Comparison of ENCODE assay signal across 35 cellular contexts in the genomic region with DNA sequence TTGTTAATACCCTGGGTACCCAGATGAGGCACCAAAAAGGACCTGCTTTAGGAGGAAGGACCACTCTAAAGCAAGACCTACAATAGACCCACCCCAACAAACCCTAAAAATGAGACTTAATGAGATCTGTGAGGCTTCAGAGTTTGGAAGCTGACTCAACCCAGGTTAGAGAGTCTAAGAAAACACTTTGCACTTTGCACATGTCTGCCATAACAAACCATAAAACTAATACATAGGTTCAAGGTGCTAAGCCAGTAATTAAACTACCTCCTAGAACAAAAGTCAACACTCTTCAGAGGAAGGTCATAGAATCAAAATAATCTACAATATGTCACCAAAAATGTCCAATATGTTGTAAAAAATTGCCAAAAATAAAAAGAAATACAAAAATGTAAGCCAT.
A peak's percentile ranks its signal among the peaks of the same experiment; 100 is the strongest.
DNase-seq lines count a peak whose midpoint lies in the region; ATAC-seq, FAIRE-seq and TF ChIP-seq lines count a peak whose summit lies in the region.
"Had no signal": no experiment of that assay in that cellular context is flagged by ENCODE, and none has a peak within 500 bp of the region (broad histone marks: within the 10 kb centered on the region; RNA-seq: fewer than 3 reads in every experiment).

No MANE protein-coding gene starts in this region.

- intact Hi-C loops in left colon (cut with DNase I, micrococcal nuclease), result no loop called here
- intact Hi-C loops in mucosa of descending colon (cut with DNase I, micrococcal nuclease), result no loop called here
- intact Hi-C loops in thyroid gland (cut with DNase I), result no loop called here

- no peak for FAIRE-seq in small intestine (lab: Jason Lieb, UNC)
- FAIRE-seq: A204.1, A549, D721Med had no signal

- no peak overlapping the region for H3K4me3 ChIP-seq in mucosa of descending colon
- no peak overlapping the region for H3K4me3 ChIP-seq in small intestine (ENCODE audit: low read depth in 1 of 2, low read length in 2 of 2)
- no peak overlapping the region for H3K4me3 ChIP-seq in thyroid gland (replicated peaks in 1 of 3)
- H3K4me3 ChIP-seq: A549; BLaER1; BLaER1 treated with 17β-estradiol and CSF1 and Interleukin-3, amounts not matched to agents 10 nM and 100 nM had no signal

- TF ChIP-seq CTCF in mucosa of descending colon (IDR thresholded peaks at IDR 0.05), result no peak
- TF ChIP-seq CTCF in thyroid gland (IDR thresholded peaks at IDR 0.05), result no peak

- DNase-seq in NCI-H69 (lab: John Stamatoyannopoulos, UW) (peak; percentile 64), left colon (no peak), mucosa of descending colon (no peak), small intestine (peak; percentile 78), NCI-H2107 (lab: John Stamatoyannopoulos, UW) (no peak), hepatic stellate cell (ENCODE audit: low spot score) (no peak), thyroid gland (no peak)
- DNase-seq: 8988T; ACHN; AML-193; BE2C; C1 segment of cervical spinal cord; Caco-2; Calu3; CD4-positive, alpha-beta memory T cell; CD4-positive, alpha-beta T cell; CD4-positive, CD25-positive, alpha-beta regulatory T cell; CD8-positive, alpha-beta memory T cell; CD8-positive, alpha-beta T cell; COR-L47; DMS 273 treated with DMSO at 0.1 percent for 48 hours; DMS153; DMS53; DMS79; DMS79 treated with DMSO at 0.1 percent for 48 hours; DND-41; EL had no signal

- H3K27me3 ChIP-seq in small intestine (ENCODE audit: control insufficient read depth in 2 of 2, insufficient read depth in 2 of 2, low read length in 2 of 2) (no peaks in the 10 kb centered on the region), thyroid gland (no peaks in the 10 kb centered on the region)
- H3K27me3 ChIP-seq: BE2C; BLaER1; BLaER1 treated with 17β-estradiol and CSF1 and Interleukin-3, amounts not matched to agents 10 nM and 100 nM had no signal

- H3K9me3 ChIP-seq in mucosa of descending colon (no peaks in the 10 kb centered on the region), small intestine (ENCODE audit: control insufficient read depth, low read depth) (no peaks in the 10 kb centered on the region), thyroid gland (no peaks in the 10 kb centered on the region)
- H3K9me3 ChIP-seq: A549; BE2C; BLaER1; BLaER1 treated with 17β-estradiol and CSF1 and Interleukin-3, amounts not matched to agents 10 nM and 100 nM; Caco-2 had no signal

- no peak for TF ChIP-seq POLR2A in thyroid gland (IDR thresholded peaks at IDR 0.05)

- H3K4me1 ChIP-seq in mucosa of descending colon (ENCODE audit: low read depth), result no peaks in the 10 kb centered on the region
- H3K4me1 ChIP-seq in small intestine (ENCODE audit: control insufficient read depth in 2 of 2, insufficient read depth in 1 of 2, low read depth in 1 of 2, low read length in 1 of 2), result no peaks in the 10 kb centered on the region
- H3K4me1 ChIP-seq in thyroid gland, result no peaks in the 10 kb centered on the region
- H3K4me1 ChIP-seq: A549; BE2C; BLaER1; BLaER1 treated with 17β-estradiol and CSF1 and Interleukin-3, amounts not matched to agents 10 nM and 100 nM; Caco-2 had no signal

- peak; percentile 87 for ATAC-seq in left colon
- peak; percentile 65 for ATAC-seq in mucosa of descending colon
- ATAC-seq in GM21576 (IDR thresholded peaks at IDR 0.05; ENCODE audit: unreplicated experiment), result no peak
- ATAC-seq: A549; CD8-positive, alpha-beta T cell had no signal

- H3K27ac ChIP-seq in small intestine (ENCODE audit: low read depth in 1 of 2, low read length in 1 of 2) (no peak overlapping the region), thyroid gland (no peak overlapping the region)
- H3K27ac ChIP-seq: 22Rv1; A549; BLaER1; BLaER1 treated with 17β-estradiol and CSF1 and Interleukin-3, amounts not matched to agents 10 nM and 100 nM; C4-2B had no signal

- H3K36me3 ChIP-seq in mucosa of descending colon (ENCODE audit: low read depth), result no peaks in the 10 kb centered on the region
- H3K36me3 ChIP-seq in small intestine (ENCODE audit: control insufficient read depth in 2 of 2, insufficient read depth in 2 of 2, low read length in 2 of 2), result no peaks in the 10 kb centered on the region
- H3K36me3 ChIP-seq in thyroid gland, result no peaks in the 10 kb centered on the region
- H3K36me3 ChIP-seq: BE2C; BLaER1; BLaER1 treated with 17β-estradiol and CSF1 and Interleukin-3, amounts not matched to agents 10 nM and 100 nM had no signal

Comparison
In these comparisons a context has a peak if more than half of its experiments do, and no peak if none do; other contexts are left out.
1. DNase-seq: peak in NCI-H69 (single experiment) and small intestine (single experiment); none in left colon (0 of 2), mucosa of descending colon (0 of 3), NCI-H2107 (single experiment), hepatic stellate cell (single experiment) and thyroid gland (0 of 2).